Comparison of ENCODE assay signal across 1 cellular context in genomic region chr11:43988040-43988793, GRCh38.
TF ChIP-seq lines count a peak whose summit lies in the region.

No MANE protein-coding gene starts in this region.

TF ChIP-seq in HepG2, 621 proteins besides CTCF, POLR2A, EP300 and RAD21 (continued from another document):
- TF ChIP-seq, protein P1, sequence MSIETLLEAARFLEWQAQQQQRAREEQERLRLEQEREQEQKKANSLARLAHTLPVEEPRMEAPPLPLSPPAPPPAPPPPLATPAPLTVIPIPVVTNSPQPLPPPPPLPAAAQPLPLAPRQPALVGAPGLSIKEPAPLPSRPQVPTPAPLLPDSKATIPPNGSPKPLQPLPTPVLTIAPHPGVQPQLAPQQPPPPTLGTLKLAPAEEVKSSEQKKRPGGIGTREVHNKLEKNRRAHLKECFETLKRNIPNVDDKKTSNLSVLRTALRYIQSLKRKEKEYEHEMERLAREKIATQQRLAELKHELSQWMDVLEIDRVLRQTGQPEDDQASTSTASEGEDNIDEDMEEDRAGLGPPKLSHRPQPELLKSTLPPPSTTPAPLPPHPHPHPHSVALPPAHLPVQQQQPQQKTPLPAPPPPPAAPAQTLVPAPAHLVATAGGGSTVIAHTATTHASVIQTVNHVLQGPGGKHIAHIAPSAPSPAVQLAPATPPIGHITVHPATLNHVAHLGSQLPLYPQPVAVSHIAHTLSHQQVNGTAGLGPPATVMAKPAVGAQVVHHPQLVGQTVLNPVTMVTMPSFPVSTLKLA (IDR thresholded peaks at IDR 0.05) = no peak
- TF ChIP-seq, protein P2, sequence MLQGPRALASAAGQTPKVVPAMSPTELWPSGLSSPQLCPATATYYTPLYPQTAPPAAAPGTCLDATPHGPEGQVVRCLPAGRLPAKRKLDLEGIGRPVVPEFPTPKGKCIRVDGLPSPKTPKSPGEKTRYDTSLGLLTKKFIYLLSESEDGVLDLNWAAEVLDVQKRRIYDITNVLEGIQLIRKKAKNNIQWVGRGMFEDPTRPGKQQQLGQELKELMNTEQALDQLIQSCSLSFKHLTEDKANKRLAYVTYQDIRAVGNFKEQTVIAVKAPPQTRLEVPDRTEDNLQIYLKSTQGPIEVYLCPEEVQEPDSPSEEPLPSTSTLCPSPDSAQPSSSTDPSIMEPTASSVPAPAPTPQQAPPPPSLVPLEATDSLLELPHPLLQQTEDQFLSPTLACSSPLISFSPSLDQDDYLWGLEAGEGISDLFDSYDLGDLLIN (CRISPR knock-in tag; IDR thresholded peaks at IDR 0.05; ENCODE audit: borderline replicate concordance) = no peak
- TF ChIP-seq ZBED4 (CRISPR knock-in tag; IDR thresholded peaks at IDR 0.05; ENCODE audit: borderline replicate concordance) (no peak), ZNF670 (CRISPR knock-in tag; IDR thresholded peaks at IDR 0.05; ENCODE audit: borderline replicate concordance) (no peak), SRSF9 (IDR thresholded peaks at IDR 0.05; ENCODE audit: borderline replicate concordance, insufficient read depth, low read depth, low read length, poor library complexity, severe bottlenecking) (no peak)
TF ChIP-seq in HepG2: peak in this region for 0.
